In the genomic region with DNA sequence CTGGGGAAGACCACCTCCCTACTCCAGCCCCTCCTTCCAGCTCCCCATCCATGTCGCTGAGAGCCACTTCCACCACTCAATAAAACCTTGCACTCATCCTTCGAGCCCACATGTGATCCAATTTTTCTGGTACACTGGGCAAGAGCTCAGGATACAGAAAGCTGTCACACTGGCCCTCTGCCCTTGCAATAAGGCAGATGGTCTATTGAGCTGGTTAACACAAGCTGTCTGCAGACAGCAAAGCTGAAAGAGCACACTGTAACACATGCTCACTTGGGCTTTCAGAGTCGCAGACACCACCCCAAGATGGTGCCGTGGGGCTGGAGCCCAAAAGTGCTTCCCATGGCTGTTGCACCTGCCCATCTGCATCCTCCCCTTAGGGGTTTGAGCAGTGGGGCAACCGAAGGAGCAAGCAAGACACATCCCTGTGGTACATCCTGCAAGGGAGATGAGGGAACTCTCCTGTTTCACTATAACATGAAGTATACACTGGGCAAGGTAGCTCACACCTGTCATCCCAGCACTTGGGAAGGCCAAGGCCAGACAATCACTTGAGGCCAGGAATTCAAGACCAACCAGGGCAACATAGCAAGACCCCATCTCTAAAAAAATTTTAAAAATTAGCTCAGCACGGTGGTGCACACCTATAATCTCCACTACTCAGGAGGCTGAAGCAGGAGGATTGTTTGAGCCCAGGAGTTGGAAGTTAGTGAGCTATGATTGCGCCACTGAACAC, we compare ENCODE assay signal across 28 cellular contexts. TPM values are rescaled to one million over a fixed set of nuclear protein-coding genes. Genes with fewer than 3 reads are reported as not detected.
DNase-seq lines count a peak whose midpoint lies in the region; ATAC-seq lines count a peak whose summit lies in the region.
"Had no signal": no experiment of that assay in that cellular context is flagged by ENCODE, and none has a peak within 500 bp of the region (broad histone marks: within the 10 kb centered on the region; RNA-seq: fewer than 3 reads in every experiment).

No MANE protein-coding gene starts in this region.

- H3K9me3 Mint-ChIP-seq in naive thymus-derived CD8-positive, alpha-beta T cell = no peaks in the 10 kb centered on the region
- H3K9me3 Mint-ChIP-seq: activated naive CD4-positive, alpha-beta T cell treated with anti-CD3 and anti-CD28 coated beads for 36 hours; activated T-helper 1 cell treated with anti-CD3 and anti-CD28 coated beads, Interleukin-12 subunit alpha, Interleukin-12 subunit beta, Interleukin-2, Interleukin-4 antibody, amounts not matched to agents 30 ng/mL and 10 ng/mL and 1 ng/mL, durations not matched to agents 14 hours and 24 hours and 36 hours; CD4-positive, CD25-positive, alpha-beta regulatory T cell; neural progenitor cell; stimulated activated memory B cell treated with anti-CD40 and anti-IgM and Interleukin-4, amounts not matched to agents 10 μg/mL and 1 μg/mL and 100 μg/mL, for 72 hours; type B pancreatic cell had no signal

- peak; percentile 40 for DNase-seq in DMS 273 treated with DMSO at 0.1 percent for 48 hours (lab: John Stamatoyannopoulos, UW)
- peak; percentile 60 to 80 for DNase-seq in NCI-H446 (lab: John Stamatoyannopoulos, UW)
- DNase-seq in cerebellar cortex (ENCODE audit: low spot score) = peak; percentile 92
- DNase-seq in posterior cingulate gyrus = peak in 6 of 10 donors; percentile 9 to 84 (median 35)
- DNase-seq in DMS79 treated with DMSO at 0.1 percent for 48 hours (lab: John Stamatoyannopoulos, UW) = no peak
- DNase-seq in naive thymus-derived CD8-positive, alpha-beta T cell = no peak
- DNase-seq: activated naive CD4-positive, alpha-beta T cell treated with anti-CD3 and anti-CD28 coated beads for 36 hours; adrenal gland; brain microvascular endothelial cell; CD4-positive, CD25-positive, alpha-beta regulatory T cell; effector CD4-positive, alpha-beta T cell; heart left ventricle; KG1; kidney; MM.1S; NCI-H1417; NCI-H526; SIG-M5; stimulated activated CD4-positive, alpha-beta T cell treated with anti-CD3 and anti-CD28 coated beads, Interleukin-4, amount 100 ng/mL, for 4 hours; T-helper 9 cell had no signal

- intact Hi-C loops in posterior cingulate gyrus (cut with DNase I) = no loop called here

- no peak overlapping the region for H3K4me3 Mint-ChIP-seq in naive thymus-derived CD8-positive, alpha-beta T cell
- H3K4me3 Mint-ChIP-seq: activated naive CD4-positive, alpha-beta T cell treated with anti-CD3 and anti-CD28 coated beads for 36 hours; activated T-helper 1 cell treated with anti-CD3 and anti-CD28 coated beads, Interleukin-12 subunit alpha, Interleukin-12 subunit beta, Interleukin-2, Interleukin-4 antibody, amounts not matched to agents 30 ng/mL and 10 ng/mL and 1 ng/mL, durations not matched to agents 14 hours and 24 hours and 36 hours; CD4-positive, CD25-positive, alpha-beta regulatory T cell; neural progenitor cell; stimulated activated memory B cell treated with anti-CD40 and anti-IgM and Interleukin-4, amounts not matched to agents 10 μg/mL and 1 μg/mL and 100 μg/mL, for 72 hours; type B pancreatic cell had no signal

- H3K4me1 Mint-ChIP-seq in naive thymus-derived CD8-positive, alpha-beta T cell = no peaks in the 10 kb centered on the region
- H3K4me1 Mint-ChIP-seq: stimulated activated memory B cell treated with anti-CD40 and anti-IgM and Interleukin-4, amounts not matched to agents 10 μg/mL and 1 μg/mL and 100 μg/mL, for 72 hours had no signal

- H3K27ac Mint-ChIP-seq in naive thymus-derived CD8-positive, alpha-beta T cell = no peak overlapping the region
- H3K27ac Mint-ChIP-seq: activated naive CD4-positive, alpha-beta T cell treated with anti-CD3 and anti-CD28 coated beads for 36 hours; activated T-helper 1 cell treated with anti-CD3 and anti-CD28 coated beads, Interleukin-12 subunit alpha, Interleukin-12 subunit beta, Interleukin-2, Interleukin-4 antibody, amounts not matched to agents 30 ng/mL and 10 ng/mL and 1 ng/mL, durations not matched to agents 14 hours and 24 hours and 36 hours; CD4-positive, CD25-positive, alpha-beta regulatory T cell; neural progenitor cell; stimulated activated memory B cell treated with anti-CD40 and anti-IgM and Interleukin-4, amounts not matched to agents 10 μg/mL and 1 μg/mL and 100 μg/mL, for 72 hours had no signal

- ATAC-seq in HG02973 (IDR thresholded peaks at IDR 0.05; ENCODE audit: unreplicated experiment) = no peak
- ATAC-seq in naive thymus-derived CD8-positive, alpha-beta T cell = no peak
- ATAC-seq: heart left ventricle; Panc1; stimulated activated memory B cell treated with anti-CD40 and anti-IgM and Interleukin-4, amounts not matched to agents 10 μg/mL and 1 μg/mL and 100 μg/mL, for 72 hours had no signal

- POLR2A ChIA-PET in naive thymus-derived CD8-positive, alpha-beta T cell (lab: Charles Lee) = no interaction called here

- H3K36me3 Mint-ChIP-seq in naive thymus-derived CD8-positive, alpha-beta T cell = peaks cover 0 to 55% (median 10%) of the 10 kb centered on the region in 3 donors

- H3K27me3 Mint-ChIP-seq in naive thymus-derived CD8-positive, alpha-beta T cell = no peaks in the 10 kb centered on the region
- H3K27me3 Mint-ChIP-seq: CD4-positive, CD25-positive, alpha-beta regulatory T cell; stimulated activated memory B cell treated with anti-CD40 and anti-IgM and Interleukin-4, amounts not matched to agents 10 μg/mL and 1 μg/mL and 100 μg/mL, for 72 hours; type B pancreatic cell had no signal

RNA-seq across cellular contexts. Expression of gene C17orf78, which starts 52.8 kb away (rescaled TPM):
- not detected for total RNA-seq in naive thymus-derived CD8-positive, alpha-beta T cell
- not detected for polyA plus RNA-seq in naive thymus-derived CD8-positive, alpha-beta T cell
- total RNA-seq: activated naive CD4-positive, alpha-beta T cell treated with anti-CD3 and anti-CD28 coated beads for 36 hours; activated T-helper 1 cell treated with anti-CD3 and anti-CD28 coated beads, Interleukin-12 subunit alpha, Interleukin-12 subunit beta, Interleukin-2, Interleukin-4 antibody, amounts not matched to agents 30 ng/mL and 10 ng/mL and 1 ng/mL, durations not matched to agents 14 hours and 24 hours and 36 hours; adrenal gland; CD4-positive, CD25-positive, alpha-beta regulatory T cell; heart left ventricle; kidney; lower leg skin; prostate gland had no signal
- polyA plus RNA-seq: adrenal gland, heart left ventricle had no signal

Comparison
In these comparisons a context has a peak if more than half of its experiments do, and no peak if none do; other contexts are left out.
1. DNase-seq: peak in DMS 273 treated with DMSO at 0.1 percent for 48 hours (single experiment), NCI-H446 (2 of 2), cerebellar cortex (single experiment) and posterior cingulate gyrus (6 of 10); none in DMS79 treated with DMSO at 0.1 percent for 48 hours (single experiment) and naive thymus-derived CD8-positive, alpha-beta T cell (0 of 10).